In the genomic region with DNA sequence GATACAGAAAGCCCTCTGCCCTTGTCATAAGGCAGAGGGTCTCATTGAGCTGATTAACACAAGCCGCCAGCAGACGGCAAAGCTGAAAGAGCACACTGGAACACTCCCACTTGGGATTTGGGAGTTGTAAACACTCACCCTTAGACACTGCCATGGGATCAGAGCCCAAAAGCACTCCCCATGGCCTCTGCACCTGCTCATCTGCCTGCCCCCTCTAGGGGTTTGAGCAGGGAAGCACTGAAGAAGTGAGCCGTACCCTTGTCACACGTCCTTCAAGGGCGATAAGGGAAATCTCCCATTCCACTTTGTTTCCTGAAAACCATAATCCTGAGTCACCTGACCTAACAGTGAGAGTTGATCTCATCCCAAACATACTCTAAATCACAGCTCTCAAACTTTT, we compare ENCODE assay signal across 25 cellular contexts. TPM values are rescaled to one million over a fixed set of nuclear protein-coding genes. Genes with fewer than 3 reads are reported as not detected.
DNase-seq lines count a peak whose midpoint lies in the region; ATAC-seq, FAIRE-seq and TF ChIP-seq lines count a peak whose summit lies in the region.
"Had no signal": no experiment of that assay in that cellular context is flagged by ENCODE, and none has a peak within 500 bp of the region (broad histone marks: within the 10 kb centered on the region; RNA-seq: fewer than 3 reads in every experiment).

No MANE protein-coding gene starts in this region.

- H3K27ac Mint-ChIP-seq in HFFc6 (no peak overlapping the region), endodermal cell (no peak overlapping the region)
- H3K27ac Mint-ChIP-seq: T-cell had no signal

- no peak for TF ChIP-seq POLR2A in GM12891 (IDR thresholded peaks at IDR 0.05; ENCODE audit: low read depth, low read length)

- H3K27me3 ChIP-seq in endodermal cell (ENCODE audit: control insufficient read depth, insufficient read depth, low read length, poor library complexity, severe bottlenecking): no peaks in the 10 kb centered on the region

- H3K9me3 ChIP-seq in endodermal cell (ENCODE audit: control insufficient read depth, low read length): peaks cover 10% of the 10 kb centered on the region

- H3K4me1 ChIP-seq in endodermal cell (ENCODE audit: control insufficient read depth, insufficient read depth, low read length): no peaks in the 10 kb centered on the region

- no peak overlapping the region for H3K4me3 Mint-ChIP-seq in HFFc6
- no peak overlapping the region for H3K4me3 Mint-ChIP-seq in endodermal cell
- H3K4me3 Mint-ChIP-seq: T-cell had no signal

- H3K27me3 Mint-ChIP-seq in HFFc6 (ENCODE audit: insufficient read depth) (no peaks in the 10 kb centered on the region), endodermal cell (ENCODE audit: insufficient read depth) (no peaks in the 10 kb centered on the region)
- H3K27me3 Mint-ChIP-seq: CD8-positive, alpha-beta memory T cell; T-cell had no signal

- H3K27ac ChIP-seq in endodermal cell (ENCODE audit: low read depth, low read length): no peak overlapping the region
- H3K27ac ChIP-seq: C4-2B, PC-9 had no signal

- 92 to 94% methylated on average over 5 of the region's 5 CpGs for WGBS in endodermal cell (ENCODE audit: insufficient coverage in 1 of 2, insufficient read length in 1 of 2), 2 experiments

- H3K36me3 Mint-ChIP-seq in HFFc6 (ENCODE audit: low read depth): peaks cover 4% of the 10 kb centered on the region; the same call in 1 of the 2 replicates
- peaks cover 7% of the 10 kb centered on the region for H3K36me3 Mint-ChIP-seq in endodermal cell (ENCODE audit: low read depth)
- H3K36me3 Mint-ChIP-seq: CD8-positive, alpha-beta memory T cell; T-cell had no signal

- H3K4me1 Mint-ChIP-seq in HFFc6 (ENCODE audit: low read depth) (peaks cover 22% of the 10 kb centered on the region), endodermal cell (peaks cover 3% of the 10 kb centered on the region)

- 0 out of 2 replicates have a peak, but pooled peaks have one; percentile 14 for TF ChIP-seq CTCF in HFFc6 (IDR thresholded peaks at IDR 0.05)
- TF ChIP-seq CTCF in endodermal cell (conservative IDR thresholded peaks at IDR 0.05): peak; percentile 39

- no peaks in the 10 kb centered on the region for H3K36me3 ChIP-seq in endodermal cell (ENCODE audit: control insufficient read depth, insufficient read depth, low read length)

- H3K9me3 Mint-ChIP-seq in HFFc6 (no peaks in the 10 kb centered on the region), endodermal cell (peaks cover 17% of the 10 kb centered on the region)
- H3K9me3 Mint-ChIP-seq: CD8-positive, alpha-beta memory T cell; T-cell had no signal

- no peak for ATAC-seq in HG02763 (IDR thresholded peaks at IDR 0.05; ENCODE audit: unreplicated experiment)
- no peak for ATAC-seq in GM21825 (IDR thresholded peaks at IDR 0.05; ENCODE audit: unreplicated experiment)
- ATAC-seq: GM12878, T-cell had no signal

- H3K4me3 ChIP-seq in endodermal cell (ENCODE audit: low read length): no peak overlapping the region
- H3K4me3 ChIP-seq: GM12878, PC-9 had no signal

- no peak overlapping the region for H3K9ac ChIP-seq in endodermal cell (ENCODE audit: extremely low read depth, low read length, poor library complexity, severe bottlenecking)

- no peak for DNase-seq in GM12891 (ENCODE audit: insufficient read length, low spot score)
- DNase-seq in HFFc6: no peak
- peak; percentile 12 for DNase-seq in NCI-H524 treated with DMSO at 0.1 percent for 48 hours (lab: John Stamatoyannopoulos, UW)
- no peak for DNase-seq in endodermal cell
- DNase-seq in stimulated activated CD4-positive, alpha-beta T cell treated with anti-CD3 and anti-CD28 coated beads, Interleukin-2, amount 100 ng/mL, for 24 hours: no peak
- no peak for DNase-seq in DMS79 (lab: John Stamatoyannopoulos, UW)
- DNase-seq: CD8-positive, alpha-beta memory T cell; DMS153; HCEC 1CT; Karpas-422; MV-4-11; NCI-H1105; NCI-H1436 treated with DMSO at 0.1 percent for 48 hours; NCI-H1930; NCI-H2227 treated with DMSO at 0.1 percent for 48 hours; NCI-H510A treated with DMSO at 0.1 percent for 48 hours; NCI-H774; PC-9; Right ventricle myocardium superior; RPMI8226; T-cell had no signal

- FAIRE-seq in GM12891 (lab: Jason Lieb, UNC): peak; percentile 16
- FAIRE-seq: GM12878 had no signal

TF ChIP-seq in GM12891, 5 proteins besides CTCF, POLR2A, EP300 and RAD21:
- TF ChIP-seq POU2F2 (IDR thresholded peaks at IDR 0.05; ENCODE audit: low read depth, low read length) (no peak), TAF1 (IDR thresholded peaks at IDR 0.05; ENCODE audit: low read depth, low read length) (no peak), POLR2AphosphoS5 (IDR thresholded peaks at IDR 0.05; ENCODE audit: low read depth, low read length) (no peak)

RNA-seq across cellular contexts. Expression of gene FSIP1, which starts 14.7 kb away (rescaled TPM):
- polyA plus RNA-seq in GM12891 (2012; ENCODE audit: low read depth, missing spikeins): 0.08 TPM
- 1 to 10 TPM; 1.2 to 2.0 (median 1.3) TPM for total RNA-seq in HFFc6 (2021; fragmentation: NEBNext Ultra II Directional; extraction: Animal tissue kit (Norgen Biotek cat#: 25700))
- total RNA-seq in endodermal cell: 1 to 10 TPM in 1 of 2 donors, under 1 TPM in 1; 0.77 to 1.7 TPM
- 2.6 TPM for polyA plus RNA-seq in endodermal cell (2013, experiment 1 of 2)
- 2.2 TPM for polyA plus RNA-seq in endodermal cell (2013, experiment 2 of 2)
